Comparison of ENCODE assay signal across 1 cellular context in genomic region chr7:5349437-5350173, GRCh38.
TF ChIP-seq lines count a peak whose summit lies in the region.

No MANE protein-coding gene starts in this region.

TF ChIP-seq in HepG2, 621 proteins besides CTCF, POLR2A, EP300 and RAD21:
- TF ChIP-seq ZNF253 (CRISPR knock-in tag; IDR thresholded peaks at IDR 0.05; ENCODE audit: borderline replicate concordance) (no peak), AGO2 (optimal IDR thresholded peaks at IDR 0.05; ENCODE audit: low read depth, low read length) (peak; percentile 42), ZBTB44 (CRISPR knock-in tag; IDR thresholded peaks at IDR 0.05) (no peak)
